Comparison of ENCODE assay signal across 1 cellular context in genomic region chr7:123557631-123558505, GRCh38.
TF ChIP-seq lines count a peak whose summit lies in the region.

Gene NDUFA5 (minus strand): TSS chr7:123557818. CDS start chr7:123557795, 23 bp downstream.

TF ChIP-seq in HepG2, 621 proteins besides CTCF, POLR2A, EP300 and RAD21 (continued from another document):
- TF ChIP-seq MNT (IDR thresholded peaks at IDR 0.05), result no peak
- peak; percentile 95 for TF ChIP-seq SAP130 (CRISPR knock-in tag; IDR thresholded peaks at IDR 0.05; ENCODE audit: low read depth)
- TF ChIP-seq GFI1 (CRISPR knock-in tag; IDR thresholded peaks at IDR 0.05; ENCODE audit: borderline replicate concordance), result no peak
- TF ChIP-seq KDM3A (CRISPR knock-in tag; IDR thresholded peaks at IDR 0.05; ENCODE audit: low read depth), result no peak
- TF ChIP-seq ZNF34 (CRISPR knock-in tag; IDR thresholded peaks at IDR 0.05; ENCODE audit: borderline replicate concordance), result no peak
- TF ChIP-seq DBP (CRISPR knock-in tag; IDR thresholded peaks at IDR 0.05; ENCODE audit: not compliant biosample characterization), result no peak
- TF ChIP-seq CHCHD3 (CRISPR knock-in tag; IDR thresholded peaks at IDR 0.05), result no peak
- 0 out of 2 replicates have a peak, but pooled peaks have one; percentile 32 for TF ChIP-seq HOMEZ (CRISPR knock-in tag; IDR thresholded peaks at IDR 0.05; ENCODE audit: low read depth)
- no peak for TF ChIP-seq THAP7 (CRISPR knock-in tag; IDR thresholded peaks at IDR 0.05)
- no peak for TF ChIP-seq SRY (CRISPR knock-in tag; IDR thresholded peaks at IDR 0.05)
- no peak for TF ChIP-seq ZNF546 (CRISPR knock-in tag; conservative IDR thresholded peaks at IDR 0.05)
- no peak for TF ChIP-seq ZNF713 (CRISPR knock-in tag; IDR thresholded peaks at IDR 0.05)
- no peak for TF ChIP-seq ZBTB46 (CRISPR knock-in tag; IDR thresholded peaks at IDR 0.05; ENCODE audit: borderline replicate concordance)
- peak in 1 of 2 experiments; percentile 74; a peak in 2 of 4 replicates for TF ChIP-seq HMGXB4 (CRISPR knock-in tag; IDR thresholded peaks at IDR 0.05; ENCODE audit: borderline replicate concordance in 1 of 2, low read depth in 1 of 2)
- TF ChIP-seq ZIK1 (CRISPR knock-in tag; IDR thresholded peaks at IDR 0.05; ENCODE audit: borderline replicate concordance, low read depth), result no peak
- no peak for TF ChIP-seq SP1 (IDR thresholded peaks at IDR 0.05)
- peak; percentile 92 for TF ChIP-seq SP1 (CRISPR knock-in tag; IDR thresholded peaks at IDR 0.05)
